Comparison of ENCODE assay signal across 25 cellular contexts in the genomic region with DNA sequence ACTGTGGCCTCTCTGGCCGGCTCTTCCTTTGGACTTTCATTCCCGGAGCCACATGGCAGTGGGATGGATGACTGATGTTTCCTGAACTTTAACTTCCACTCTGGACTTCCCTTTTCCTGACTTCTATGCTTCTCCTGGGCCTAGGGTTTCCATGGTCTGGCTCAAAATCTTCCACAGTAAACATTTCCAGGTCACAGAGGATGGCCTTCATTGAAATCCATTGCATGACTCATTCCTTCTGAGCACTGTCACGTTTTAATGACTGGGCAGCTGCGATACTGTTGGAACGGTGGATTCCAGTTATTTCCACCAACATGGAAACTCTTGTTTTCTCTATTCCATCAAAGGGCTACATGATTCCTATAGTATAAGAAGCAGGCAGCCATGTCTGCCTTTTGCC. TPM values are rescaled to one million over a fixed set of nuclear protein-coding genes. Genes with fewer than 3 reads are reported as not detected.
DNase-seq lines count a peak whose midpoint lies in the region; ATAC-seq and TF ChIP-seq lines count a peak whose summit lies in the region.
"Had no signal": no experiment of that assay in that cellular context is flagged by ENCODE, and none has a peak within 500 bp of the region (broad histone marks: within the 10 kb centered on the region; RNA-seq: fewer than 3 reads in every experiment).

No MANE protein-coding gene starts in this region.

- H2BK20ac ChIP-seq in IMR-90 (ENCODE audit: low read depth, low read length), result no peak overlapping the region

- no peak overlapping the region for H3K23ac ChIP-seq in IMR-90 (ENCODE audit: low read depth, low read length)

- no peaks in the 10 kb centered on the region for H3K4me1 Mint-ChIP-seq in endodermal cell

- H4K91ac ChIP-seq in IMR-90 (ENCODE audit: insufficient read depth, low read depth, low read length), result no peak overlapping the region

- POLR2A ChIA-PET in IMR-90 (lab: Charles Lee; ENCODE audit: unreplicated experiment), result no interaction called here

- H3K18ac ChIP-seq in IMR-90 (ENCODE audit: low read depth, low read length), result no peak overlapping the region

- H3K27me3 ChIP-seq in IMR-90 (ENCODE audit: control insufficient read depth, insufficient read depth, low read length) (peaks cover 7% of the 10 kb centered on the region; the same call in 1 of the 2 replicates), endodermal cell (ENCODE audit: control insufficient read depth, insufficient read depth, low read length, poor library complexity, severe bottlenecking) (peaks cover 35% of the 10 kb centered on the region)
- H3K27me3 ChIP-seq: SJCRH30 had no signal

- H3K4me3 ChIP-seq in IMR-90 (ENCODE audit: insufficient read depth, low read depth, low read length) (no peak overlapping the region), endodermal cell (ENCODE audit: low read length) (no peak overlapping the region)
- H3K4me3 ChIP-seq: left ventricle myocardium inferior, psoas muscle, SJCRH30 had no signal

- H3K27ac Mint-ChIP-seq in endodermal cell, result no peak overlapping the region
- H3K27ac Mint-ChIP-seq: HFFc6; stimulated activated naive CD8-positive, alpha-beta T cell treated with anti-CD3 and anti-CD28 coated beads, Interleukin-15, amount 100 ng/mL, for 72 hours; WTC11 had no signal

- H3K79me1 ChIP-seq in IMR-90 (ENCODE audit: low read depth in 1 of 2, low read length in 2 of 2), result no peaks in the 10 kb centered on the region

- no TSS peak for BruUV-seq in IMR-90 (replicated peaks; lab: Mats Ljungman, UMichigan)

- no peak overlapping the region for H2AK5ac ChIP-seq in IMR-90 (ENCODE audit: low read depth, low read length)

- H3K27me3 Mint-ChIP-seq in endodermal cell (ENCODE audit: insufficient read depth), result peaks cover 65% of the 10 kb centered on the region

- H3K4me3 Mint-ChIP-seq in endodermal cell, result no peak overlapping the region
- H3K4me3 Mint-ChIP-seq: HFFc6, WTC11 had no signal

- H2BK15ac ChIP-seq in IMR-90 (ENCODE audit: low read depth, low read length), result no peak overlapping the region

- TF ChIP-seq CTCF in IMR-90 (conservative IDR thresholded peaks at IDR 0.05; ENCODE audit: low read depth, low read length), result no peak
- TF ChIP-seq CTCF in endodermal cell (conservative IDR thresholded peaks at IDR 0.05), result no peak

- H3K36me3 Mint-ChIP-seq in endodermal cell (ENCODE audit: low read depth), result peaks cover 3% of the 10 kb centered on the region
- H3K36me3 Mint-ChIP-seq: CD8-positive, alpha-beta memory T cell had no signal

- dilution Hi-C loops in IMR-90 (cut with HindIII; ENCODE audit: low sequenced_read_pairs, unreplicated experiment), result no loop called here

- H4K8ac ChIP-seq in IMR-90 (ENCODE audit: low read depth in 2 of 2, low read length in 2 of 2), result no peak overlapping the region

- H2AFZ ChIP-seq in IMR-90 (replicated peaks; ENCODE audit: low read length, poor library complexity), result no peak overlapping the region

- H3K9me1 ChIP-seq in IMR-90 (ENCODE audit: insufficient read depth, low read length), result no peaks in the 10 kb centered on the region

- no peak overlapping the region for H3K56ac ChIP-seq in IMR-90 (ENCODE audit: extremely low read depth, insufficient read depth, low read length)

- no peak overlapping the region for H3K14ac ChIP-seq in IMR-90 (replicated peaks; ENCODE audit: low read depth, low read length)

- no peak overlapping the region for H2AK9ac ChIP-seq in IMR-90 (replicated peaks; ENCODE audit: low read depth, low read length, poor library complexity)

- H4K20me1 ChIP-seq in IMR-90 (ENCODE audit: insufficient read depth, low read length), result no peaks in the 10 kb centered on the region

- no peak overlapping the region for H2BK5ac ChIP-seq in IMR-90 (ENCODE audit: low read depth, low read length, poor library complexity, severe bottlenecking)

- no CpG with 5 or more reads among the region's 5 CpGs for WGBS in IMR-90 (ENCODE audit: extremely low coverage in 2 of 2, insufficient read length in 1 of 2), 2 experiments
- 88 to 93% methylated on average over 5 of the region's 5 CpGs for WGBS in endodermal cell (ENCODE audit: insufficient coverage in 1 of 2, insufficient read length in 1 of 2), 2 experiments

- CTCF ChIA-PET in IMR-90 (lab: Yijun Ruan, JAX), result no interaction called here

- no peak overlapping the region for H3K27ac ChIP-seq in IMR-90 (ENCODE audit: insufficient read depth, low read length)
- H3K27ac ChIP-seq in endodermal cell (ENCODE audit: low read depth, low read length), result no peak overlapping the region
- H3K27ac ChIP-seq: left ventricle myocardium inferior, psoas muscle, SJCRH30 had no signal

- no peaks in the 10 kb centered on the region for H3K36me3 ChIP-seq in IMR-90 (ENCODE audit: control insufficient read depth, insufficient read depth, low read length)
- no peaks in the 10 kb centered on the region for H3K36me3 ChIP-seq in endodermal cell (ENCODE audit: control insufficient read depth, insufficient read depth, low read length)
- H3K36me3 ChIP-seq: left ventricle myocardium inferior, SJCRH30 had no signal

- in situ Hi-C loops in IMR-90 (cut with MboI; ENCODE audit: low sequenced_read_pairs), result no loop called here

- H3K9me3 Mint-ChIP-seq in endodermal cell, result peaks cover 85% of the 10 kb centered on the region
- H3K9me3 Mint-ChIP-seq: central memory CD8-positive, alpha-beta T cell; stimulated activated naive CD8-positive, alpha-beta T cell treated with anti-CD3 and anti-CD28 coated beads, Interleukin-15, amount 100 ng/mL, for 72 hours had no signal

- peak; percentile 69 for DNase-seq in COLO829 (ENCODE audit: low spot score)
- DNase-seq in IMR-90, result no peak
- DNase-seq in endodermal cell, result peak; percentile 13
- DNase-seq in lung microvascular endothelial cell (ENCODE audit: low read depth in 2 of 2), result peak; percentile 73 to 92
- no peak for DNase-seq in SW 1271 (lab: John Stamatoyannopoulos, UW)
- no peak for DNase-seq in NCI-H1105 (lab: John Stamatoyannopoulos, UW)
- DNase-seq in NCI-H524 (lab: John Stamatoyannopoulos, UW), result no peak
- no peak for DNase-seq in D341Med (ENCODE audit: low spot score)
- DNase-seq: activated CD4-positive, alpha-beta T cell treated with anti-CD3 and anti-CD28 coated beads, Interleukin-2, amount 50 U/mL, for 4 hours; activated naive CD4-positive, alpha-beta T cell; anterior cingulate cortex; CD8-positive, alpha-beta memory T cell; effector memory CD4-positive, alpha-beta T cell; HFFc6; left ventricle myocardium inferior; NCI-H146; NCI-H82; psoas muscle; small intestine; stimulated activated naive CD8-positive, alpha-beta T cell treated with anti-CD3 and anti-CD28 coated beads, Interleukin-15, amount 100 ng/mL, for 72 hours; T-helper 2 cell; trophoblast cell had no signal

- H3K4ac ChIP-seq in IMR-90 (ENCODE audit: low read depth, low read length), result no peak overlapping the region

- H3K9ac ChIP-seq in IMR-90 (ENCODE audit: low read depth, low read length) (no peak overlapping the region), endodermal cell (ENCODE audit: extremely low read depth, low read length, poor library complexity, severe bottlenecking) (no peak overlapping the region)

- no peak overlapping the region for H2BK120ac ChIP-seq in IMR-90 (ENCODE audit: low read depth, low read length)

- TF ChIP-seq POLR2A in IMR-90 (IDR thresholded peaks at IDR 0.05; ENCODE audit: low read depth, low read length), result no peak

- TF ChIP-seq RAD21 in IMR-90 (IDR thresholded peaks at IDR 0.05; ENCODE audit: low read length), result no peak

- no peaks in the 10 kb centered on the region for H3K4me1 ChIP-seq in IMR-90 (ENCODE audit: control insufficient read depth, insufficient read depth, low read length)
- H3K4me1 ChIP-seq in endodermal cell (ENCODE audit: control insufficient read depth, insufficient read depth, low read length), result no peaks in the 10 kb centered on the region
- H3K4me1 ChIP-seq: psoas muscle, SJCRH30 had no signal

- H3K4me2 ChIP-seq in IMR-90 (ENCODE audit: low read depth, low read length), result no peak overlapping the region

- H3K9me3 ChIP-seq in IMR-90 (ENCODE audit: control insufficient read depth, insufficient read depth, low read length), result peaks cover 24% of the 10 kb centered on the region; the same call in 1 of the 2 replicates
- no peaks in the 10 kb centered on the region for H3K9me3 ChIP-seq in endodermal cell (ENCODE audit: control insufficient read depth, low read length)
- H3K9me3 ChIP-seq: psoas muscle, SJCRH30 had no signal

- intact Hi-C loops in IMR-90 (cut with micrococcal nuclease), result no loop called here

- no peak overlapping the region for H4K5ac ChIP-seq in IMR-90 (ENCODE audit: low read depth, low read length)

- no peak for ATAC-seq in IMR-90 (ENCODE audit: low read depth)
- ATAC-seq: psoas muscle; stimulated activated naive CD8-positive, alpha-beta T cell treated with anti-CD3 and anti-CD28 coated beads, Interleukin-15, amount 100 ng/mL, for 72 hours; WTC11 had no signal

TF ChIP-seq in IMR-90, 13 proteins besides CTCF, POLR2A, EP300 and RAD21:
- TF ChIP-seq BHLHE40 (IDR thresholded peaks at IDR 0.05; ENCODE audit: low read depth, low read length) (peak; percentile 62), MAFK (IDR thresholded peaks at IDR 0.05; ENCODE audit: low read depth, low read length) (no peak), RCOR1 (IDR thresholded peaks at IDR 0.05; ENCODE audit: insufficient replicate concordance, low read length) (no peak), CHD1 (IDR thresholded peaks at IDR 0.05; ENCODE audit: low read depth, low read length) (no peak), FOS (IDR thresholded peaks at IDR 0.05; ENCODE audit: low read depth, low read length) (no peak), RFX5 (IDR thresholded peaks at IDR 0.05; ENCODE audit: low read depth, low read length) (no peak)

RNA-seq across cellular contexts. Expression of a gene that starts 24.4 kb away (rescaled TPM):
- total RNA-seq in IMR-90 (2012; rRNA removed) (2.7 and 4.4 TPM in 2 replicates), endodermal cell (10 to 100 TPM; 15.5 to 20.5 TPM), lung microvascular endothelial cell (4.1 and 13.7 TPM in 2 replicates)
- 1.3 and 1.5 TPM in 2 replicates for polyA plus RNA-seq in IMR-90 (2012; rRNA removed)
- 0.35 and 0.89 TPM in 2 replicates for polyA plus RNA-seq in IMR-90 (2012; cell fraction: cytosol; rRNA removed)
- polyA plus RNA-seq in IMR-90 (2012; cell fraction: nucleus; rRNA removed; ENCODE audit: low replicate concordance), result 0.41 and 1.3 TPM in 2 replicates
- 16.2 TPM for polyA plus RNA-seq in endodermal cell (2013, experiment 1 of 2)
- 16.7 TPM for polyA plus RNA-seq in endodermal cell (2013, experiment 2 of 2)

Comparison
In these comparisons a context has a peak if more than half of its experiments do, and no peak if none do; other contexts are left out.
1. DNase-seq: peak in COLO829 (single experiment), endodermal cell (single experiment) and lung microvascular endothelial cell (2 of 2); none in IMR-90 (single experiment), SW 1271 (0 of 2), NCI-H1105 (single experiment), NCI-H524 (0 of 2) and D341Med (single experiment).